In the genomic region with DNA sequence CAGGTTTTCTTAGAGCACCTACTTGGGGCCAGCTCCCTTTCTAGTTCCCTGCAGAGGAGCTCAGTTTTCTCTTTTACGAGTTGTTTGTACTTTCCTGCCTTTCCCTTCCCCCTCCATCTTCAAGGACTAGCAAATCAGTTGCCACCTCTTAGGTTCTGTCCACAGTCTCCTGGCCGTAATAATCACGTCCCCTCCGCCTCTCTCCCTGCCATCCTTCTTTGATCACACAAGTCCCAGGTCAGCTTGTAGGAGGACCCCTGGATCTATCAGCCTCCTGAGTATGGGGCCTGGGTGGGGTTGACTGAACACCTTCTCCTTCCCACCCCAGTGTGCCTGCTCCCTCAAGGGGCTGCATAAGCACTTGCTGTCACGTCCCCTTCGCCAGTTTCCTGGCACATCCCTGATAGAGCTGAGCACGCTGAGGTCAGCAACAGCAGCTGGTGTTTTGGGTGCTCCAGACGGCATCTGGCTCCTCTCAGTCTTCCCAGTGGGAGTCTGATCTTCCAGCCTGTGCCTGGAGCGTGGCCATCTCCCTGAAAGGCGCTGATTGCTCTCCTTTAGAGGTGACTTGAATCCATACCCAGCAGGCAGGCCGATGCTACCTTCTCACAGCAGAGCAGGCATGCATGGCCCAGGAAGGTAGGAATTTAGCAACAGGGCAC, we compare ENCODE assay signal across 23 cellular contexts.
A peak's percentile ranks its signal among the peaks of the same experiment; 100 is the strongest.
DNase-seq lines count a peak whose midpoint lies in the region; ATAC-seq, FAIRE-seq and TF ChIP-seq lines count a peak whose summit lies in the region.
"Had no signal": no experiment of that assay in that cellular context is flagged by ENCODE, and none has a peak within 500 bp of the region (broad histone marks: within the 10 kb centered on the region; RNA-seq: fewer than 3 reads in every experiment).

No MANE protein-coding gene starts in this region.

- H3K27ac Mint-ChIP-seq in mesothelial cell of epicardium (peak overlapping the region; percentile 79), type B pancreatic cell (no peak overlapping the region), CD14-positive monocyte (no peak overlapping the region)
- H3K27ac Mint-ChIP-seq: activated CD8-positive, alpha-beta T cell treated with anti-CD3 and anti-CD28 coated beads for 36 hours; B cell had no signal

- ATAC-seq in HepG2 (no peak), right lobe of liver (no peak), SK-N-SH treated with all-trans-retinoic acid at 6 μM for 48 hours (no peak), HG02884 (IDR thresholded peaks at IDR 0.05; ENCODE audit: unreplicated experiment) (no peak), HG03571 (IDR thresholded peaks at IDR 0.05; ENCODE audit: unreplicated experiment) (no peak)
- ATAC-seq: A549; activated CD8-positive, alpha-beta T cell treated with anti-CD3 and anti-CD28 coated beads for 36 hours; left cardiac atrium; naive thymus-derived CD8-positive, alpha-beta T cell had no signal

- TF ChIP-seq EP300 in HepG2 (IDR thresholded peaks at IDR 0.05; ENCODE audit: low read depth in 2 of 2, low read length in 2 of 2) (no peak), HepG2 (CRISPR knock-in tag; IDR thresholded peaks at IDR 0.05; ENCODE audit: borderline replicate concordance) (no peak)

- H3K36me3 Mint-ChIP-seq in mesothelial cell of epicardium (no peaks in the 10 kb centered on the region), type B pancreatic cell (no peaks in the 10 kb centered on the region), CD14-positive monocyte (no peaks in the 10 kb centered on the region)
- H3K36me3 Mint-ChIP-seq: naive thymus-derived CD8-positive, alpha-beta T cell had no signal

- H3K4me2 ChIP-seq in HepG2 (ENCODE audit: low read depth, low read length): no peak overlapping the region
- H3K4me2 ChIP-seq: A549 had no signal

- H4K20me1 ChIP-seq in HepG2 (ENCODE audit: insufficient read depth, low read length): no peaks in the 10 kb centered on the region

- TF ChIP-seq CTCF in HepG2 (CRISPR knock-in tag; IDR thresholded peaks at IDR 0.05): no peak
- no peak for TF ChIP-seq CTCF in right lobe of liver (IDR thresholded peaks at IDR 0.05)
- no peak for TF ChIP-seq CTCF in mesothelial cell of epicardium (IDR thresholded peaks at IDR 0.05; ENCODE audit: unreplicated experiment)
- TF ChIP-seq CTCF in type B pancreatic cell (conservative IDR thresholded peaks at IDR 0.05): no peak
- no peak for TF ChIP-seq CTCF in CD14-positive monocyte (IDR thresholded peaks at IDR 0.05)

- no peaks in the 10 kb centered on the region for H3K27me3 ChIP-seq in HepG2 (ENCODE audit: control insufficient read depth in 1 of 2, insufficient read depth in 2 of 2, low read length in 2 of 2)
- no peaks in the 10 kb centered on the region for H3K27me3 ChIP-seq in right lobe of liver
- H3K27me3 ChIP-seq: suprapubic skin had no signal

- TF ChIP-seq POLR2A in HepG2 (IDR thresholded peaks at IDR 0.05; ENCODE audit: insufficient read depth in 1 of 2, low read depth in 2 of 2, low read length in 2 of 2) (no peak), right lobe of liver (IDR thresholded peaks at IDR 0.05) (no peak)

- H3K4me1 ChIP-seq in HepG2 (ENCODE audit: insufficient read depth, low read length): peaks cover 82% of the 10 kb centered on the region
- H3K4me1 ChIP-seq in right lobe of liver: no peaks in the 10 kb centered on the region
- H3K4me1 ChIP-seq: A549 had no signal

- POLR2A ChIA-PET in HepG2 (lab: Yijun Ruan, JAX): no interaction called here

- H3K9me3 ChIP-seq in HepG2 (ENCODE audit: low read length) (no peaks in the 10 kb centered on the region), right lobe of liver (no peaks in the 10 kb centered on the region)
- H3K9me3 ChIP-seq: A549, suprapubic skin had no signal

- BruUV-seq in HepG2 (replicated peaks; lab: Mats Ljungman, UMichigan): no TSS peak

- no peaks in the 10 kb centered on the region for H3K9me3 Mint-ChIP-seq in mesothelial cell of epicardium
- H3K9me3 Mint-ChIP-seq in type B pancreatic cell: no peaks in the 10 kb centered on the region
- H3K9me3 Mint-ChIP-seq in CD14-positive monocyte: no peaks in the 10 kb centered on the region
- H3K9me3 Mint-ChIP-seq: activated CD8-positive, alpha-beta T cell treated with anti-CD3 and anti-CD28 coated beads for 36 hours; naive thymus-derived CD8-positive, alpha-beta T cell had no signal

- H3K79me2 ChIP-seq in HepG2 (ENCODE audit: insufficient read depth, low read length): peaks cover 66% of the 10 kb centered on the region

- in situ Hi-C loops in HepG2 (cut with HindIII; ENCODE audit: extremely low pct_ligation_motif_present, low pct_unique_long_range_greater_than_20kb): no loop called here

- H3K4me3 Mint-ChIP-seq in mesothelial cell of epicardium (no peak overlapping the region), type B pancreatic cell (peak overlapping the region; percentile 7), CD14-positive monocyte (no peak overlapping the region)
- H3K4me3 Mint-ChIP-seq: activated CD8-positive, alpha-beta T cell treated with anti-CD3 and anti-CD28 coated beads for 36 hours; B cell; naive thymus-derived CD8-positive, alpha-beta T cell had no signal

- TF ChIP-seq RAD21 in HepG2 (CRISPR knock-in tag; IDR thresholded peaks at IDR 0.05): no peak

- FAIRE-seq in HepG2 (lab: Jason Lieb, UNC): no peak
- FAIRE-seq: A549, urothelium cell line had no signal

- no peaks in the 10 kb centered on the region for H3K27me3 Mint-ChIP-seq in mesothelial cell of epicardium (ENCODE audit: low read depth)
- H3K27me3 Mint-ChIP-seq in type B pancreatic cell: no peaks in the 10 kb centered on the region
- H3K27me3 Mint-ChIP-seq in CD14-positive monocyte (ENCODE audit: low read depth in 3 of 3): peaks cover 0 to 8% (median 0%) of the 10 kb centered on the region in 3 donors
- H3K27me3 Mint-ChIP-seq: activated CD8-positive, alpha-beta T cell treated with anti-CD3 and anti-CD28 coated beads for 36 hours; B cell had no signal

- H3K36me3 ChIP-seq in HepG2 (replicated peaks in 1 of 2; ENCODE audit: control insufficient read depth in 1 of 2, insufficient read depth in 2 of 2, low read length in 2 of 2) (peaks cover 3 to 6% of the 10 kb centered on the region in 2 experiments; a peak in 3 of 5 replicates), right lobe of liver (no peaks in the 10 kb centered on the region)
- H3K36me3 ChIP-seq: suprapubic skin had no signal

- H3K27ac ChIP-seq in HepG2 (ENCODE audit: extremely low read length, insufficient read depth, low read length) (peak overlapping the region; percentile 7), right lobe of liver (no peak overlapping the region)
- H3K27ac ChIP-seq: A549, GM23248, suprapubic skin had no signal

- 98% methylated on average over 9 of the region's 11 CpGs for WGBS in HepG2 (ENCODE audit: low lambda C conversion rate)
- WGBS in right lobe of liver (ENCODE audit: insufficient coverage, low coverage, low lambda C conversion rate, missing lambda C conversion rate): 53% methylated on average over 6 of the region's 11 CpGs

- H3K4me1 Mint-ChIP-seq in mesothelial cell of epicardium: peaks cover 41% of the 10 kb centered on the region
- peaks cover 31% of the 10 kb centered on the region for H3K4me1 Mint-ChIP-seq in type B pancreatic cell (ENCODE audit: unreplicated experiment)
- no peaks in the 10 kb centered on the region for H3K4me1 Mint-ChIP-seq in CD14-positive monocyte
- H3K4me1 Mint-ChIP-seq: B cell; naive thymus-derived CD8-positive, alpha-beta T cell had no signal

- no peak overlapping the region for H3K4me3 ChIP-seq in HepG2 (replicated peaks in 1 of 3; ENCODE audit: insufficient read depth in 1 of 3, low read depth in 2 of 3, low read length in 3 of 3)
- H3K4me3 ChIP-seq in right lobe of liver: no peak overlapping the region
- H3K4me3 ChIP-seq: A549, GM23248, suprapubic skin had no signal

- no peak overlapping the region for H2AFZ ChIP-seq in HepG2 (ENCODE audit: low read length)
- H2AFZ ChIP-seq: GM23248 had no signal

- intact Hi-C loops in HepG2 (cut with micrococcal nuclease; ENCODE audit: unreplicated experiment): no loop called here
- intact Hi-C loops in right lobe of liver (cut with DNase I): no loop called here
- intact Hi-C loops in CD14-positive monocyte (cut with micrococcal nuclease): no loop called here

- CTCF ChIA-PET in HepG2 (lab: Yijun Ruan, JAX; ENCODE audit: low intra/inter-chr PET ratio, low total read pairs): no interaction called here

- DNase-seq in HepG2 (ENCODE audit: low spot score) (no peak), right lobe of liver (no peak), mesothelial cell of epicardium (ENCODE audit: low spot score in 2 of 2, unreplicated experiment in 2 of 2) (no peak), type B pancreatic cell (ENCODE audit: extremely low spot score, unreplicated experiment) (no peak), CD14-positive monocyte (ENCODE audit: low spot score) (no peak)
- DNase-seq: activated CD8-positive, alpha-beta T cell treated with anti-CD3 and anti-CD28 coated beads for 36 hours; activated gamma-delta T cell; cortex of kidney; EL; GM23248; left cardiac atrium; naive thymus-derived CD8-positive, alpha-beta T cell; NCI-H1105; NCI-H2081; NCI-H526; T-helper 9 cell had no signal

- no peak overlapping the region for H3K9ac ChIP-seq in HepG2 (ENCODE audit: insufficient read depth, low read depth, low read length)
- H3K9ac ChIP-seq: GM23248 had no signal

TF ChIP-seq in SK-N-SH treated with all-trans-retinoic acid at 6 μM for 48 hours, 23 proteins besides CTCF, POLR2A, EP300 and RAD21:
- no peak for TF ChIP-seq ARNTL (CRISPR knock-in tag; IDR thresholded peaks at IDR 0.05; ENCODE audit: borderline replicate concordance, low read depth)
- TF ChIP-seq ZNF565 (CRISPR knock-in tag; conservative IDR thresholded peaks at IDR 0.05; ENCODE audit: low read depth): no peak
- TF ChIP-seq ZFP30 (CRISPR knock-in tag; IDR thresholded peaks at IDR 0.05): no peak
- TF ChIP-seq ISL1 (CRISPR knock-in tag; IDR thresholded peaks at IDR 0.05): no peak
- 0 out of 2 replicates have a peak, but pooled peaks have one; percentile 20 for TF ChIP-seq TCF4 (CRISPR knock-in tag; IDR thresholded peaks at IDR 0.05; ENCODE audit: borderline replicate concordance)
